ENCODE assay signal across 10 cellular contexts in the genomic region with DNA sequence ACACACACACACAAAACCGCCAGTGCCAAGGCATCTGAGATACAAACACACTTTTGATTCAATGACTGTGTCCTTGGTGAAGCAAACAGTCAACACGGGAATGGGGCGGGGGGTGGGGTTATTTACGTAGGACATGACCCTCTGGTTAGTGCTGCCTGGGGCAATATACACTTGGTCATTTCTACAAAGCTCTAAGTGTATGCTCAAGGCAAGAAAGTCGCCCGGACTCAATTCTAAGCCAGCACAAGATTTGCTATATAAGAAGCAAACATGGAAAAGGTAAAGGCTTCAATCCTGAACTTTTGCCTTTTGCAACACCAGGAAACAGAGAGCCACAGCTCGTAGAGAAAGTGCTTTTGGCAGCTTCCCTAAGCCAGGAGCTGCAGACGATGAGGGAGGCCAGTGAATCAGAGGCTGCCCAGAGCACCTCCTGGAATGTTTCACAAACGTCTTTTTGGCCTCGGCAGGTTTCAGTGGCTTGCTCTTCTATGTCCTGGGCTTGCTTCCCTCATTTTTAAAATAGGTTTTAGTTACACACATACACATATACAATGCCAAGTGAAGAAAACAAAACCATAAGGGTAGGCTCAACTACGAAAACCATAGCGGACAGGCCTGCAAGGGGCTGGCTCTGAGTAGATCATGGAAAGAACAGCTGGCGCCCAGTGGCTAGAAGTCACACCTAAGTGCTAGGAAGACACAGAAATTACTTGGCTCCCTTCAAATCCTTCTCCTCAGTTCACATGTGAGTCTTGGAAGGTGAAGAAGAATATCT.
A peak's percentile ranks its signal among the peaks of the same experiment; 100 is the strongest.
DNase-seq lines count a peak whose midpoint lies in the region; TF ChIP-seq lines count a peak whose summit lies in the region.
"Had no signal": no experiment of that assay in that cellular context is flagged by ENCODE, and none has a peak within 500 bp of the region (broad histone marks: within the 10 kb centered on the region; RNA-seq: fewer than 3 reads in every experiment).

No MANE protein-coding gene starts in this region.

- no peak overlapping the region for H3K4me2 ChIP-seq in PC-9

- H3K9me2 ChIP-seq in PC-9 (ENCODE audit: insufficient read depth), result no peaks in the 10 kb centered on the region

- no peak overlapping the region for H2AFZ ChIP-seq in PC-9

- TF ChIP-seq EP300 in esophagus muscularis mucosa (IDR thresholded peaks at IDR 0.05), result no peak

- H3K27me3 ChIP-seq in PC-9 (ENCODE audit: insufficient read depth, low read depth), result no peaks in the 10 kb centered on the region
- H3K27me3 ChIP-seq in esophagus muscularis mucosa, result no peaks in the 10 kb centered on the region
- H3K27me3 ChIP-seq in mucosa of stomach (ENCODE audit: control insufficient read depth, insufficient read depth, low read length), result no peaks in the 10 kb centered on the region

- H3K4me3 ChIP-seq in PC-9 (no peak overlapping the region), esophagus muscularis mucosa (peak overlapping the region in 3 of 4 donors; percentile 22 to 29 (median 23)), mucosa of stomach (ENCODE audit: low read length) (no peak overlapping the region)

- no peak for TF ChIP-seq POLR2A in esophagus muscularis mucosa (IDR thresholded peaks at IDR 0.05; ENCODE audit: low read depth)

- 25% methylated on average over 12 of the region's 13 CpGs for WGBS in esophagus muscularis mucosa

- CTCF ChIA-PET in PC-9 (lab: Charles Lee), result no interaction called here

- H3K27ac ChIP-seq in PC-9 (peak overlapping the region; percentile 41; the same call in 1 of the 2 replicates), esophagus muscularis mucosa (replicated peaks in 1 of 4) (peak overlapping the region; percentile 77 to 85 (median 80))
- H3K27ac ChIP-seq: C4-2B, VCaP had no signal

- no peaks in the 10 kb centered on the region for H4K20me1 ChIP-seq in PC-9 (ENCODE audit: insufficient read depth)

- H3K36me3 ChIP-seq in PC-9 (ENCODE audit: low read depth) (0 out of 2 replicates have a peak, but pooled peaks cover 16% of the 10 kb centered on the region), esophagus muscularis mucosa (no peaks in the 10 kb centered on the region), mucosa of stomach (ENCODE audit: control insufficient read depth, insufficient read depth, low read length) (no peaks in the 10 kb centered on the region)

- H3K79me2 ChIP-seq in PC-9 (ENCODE audit: low read depth), result peaks cover 43% of the 10 kb centered on the region

- 0 out of 2 replicates have a peak, but pooled peaks cover 6% of the 10 kb centered on the region for H3F3A ChIP-seq in PC-9 (ENCODE audit: insufficient read depth, low read depth)

- intact Hi-C loops in PC-9 (cut with micrococcal nuclease; ENCODE audit: unreplicated experiment), result loop anchor here (1.0 kb wide), 1 partner anchor 8 kb away; no protein-coding TSS in a partner anchor
- intact Hi-C loops in esophagus muscularis mucosa (cut with DNase I), result loop anchor here (5.0 kb wide), 1 partner anchor 109 kb away; a partner anchor contains a TSS

- H3K9me3 ChIP-seq in PC-9 (ENCODE audit: insufficient read depth, low read depth), result no peaks in the 10 kb centered on the region
- H3K9me3 ChIP-seq in esophagus muscularis mucosa, result no peaks in the 10 kb centered on the region
- no peaks in the 10 kb centered on the region for H3K9me3 ChIP-seq in mucosa of stomach (ENCODE audit: control insufficient read depth, low read length)

- peak overlapping the region; percentile 7 for H3K9ac ChIP-seq in mucosa of stomach (ENCODE audit: low read length)

- no peaks in the 10 kb centered on the region for H3K4me1 ChIP-seq in PC-9 (replicated peaks; ENCODE audit: insufficient read depth)
- peaks cover 12 to 91% (median 81%) of the 10 kb centered on the region in 4 donors for H3K4me1 ChIP-seq in esophagus muscularis mucosa
- H3K4me1 ChIP-seq in mucosa of stomach (ENCODE audit: control insufficient read depth, insufficient read depth, low read length), result peaks cover 7% of the 10 kb centered on the region

- POLR2A ChIA-PET in PC-9 (lab: Charles Lee; ENCODE audit: unreplicated experiment), result interaction anchor here (0.5 to 0.8 kb wide), 5 partner anchors 24 to 1044 kb away, joined by 3 to 11 read pairs (median 7); no protein-coding TSS in a partner anchor

- DNase-seq in AG08395 (ENCODE audit: low spot score), result peak; percentile 77
- peak; percentile 49 to 74 for DNase-seq in PC-9
- DNase-seq in esophagus muscularis mucosa (ENCODE audit: extremely low spot score), result peak; percentile 93
- no peak for DNase-seq in RPMI8226
- DNase-seq in activated CD4-positive, alpha-beta T cell treated with anti-CD3 and anti-CD28 coated beads, Interleukin-2, amount 50 U/mL, for 48 hours, result no peak
- DNase-seq in dermis blood vessel endothelial cell, result no peak
- no peak for DNase-seq in NCI-H1417 treated with DMSO at 0.1 percent for 48 hours (lab: John Stamatoyannopoulos, UW)

- TF ChIP-seq CTCF in PC-9 (conservative IDR thresholded peaks at IDR 0.05), result no peak
- TF ChIP-seq CTCF in esophagus muscularis mucosa (IDR thresholded peaks at IDR 0.05), result no peak

- BruUV-seq in PC-9 (replicated peaks; lab: Mats Ljungman, UMichigan), result TSS peak; percentile 66

Comparison
In these comparisons a context has a peak if more than half of its experiments do, and no peak if none do; other contexts are left out.
1. DNase-seq: peak in AG08395 (single experiment), PC-9 (2 of 2) and esophagus muscularis mucosa (single experiment); none in RPMI8226 (single experiment), activated CD4-positive, alpha-beta T cell treated with anti-CD3 and anti-CD28 coated beads, Interleukin-2, amount 50 U/mL, for 48 hours (0 of 2), dermis blood vessel endothelial cell (single experiment) and NCI-H1417 treated with DMSO at 0.1 percent for 48 hours (single experiment).
2. H3K4me3 ChIP-seq: peak in esophagus muscularis mucosa (3 of 4); none in PC-9 (single experiment) and mucosa of stomach (single experiment).